In the genomic region with DNA sequence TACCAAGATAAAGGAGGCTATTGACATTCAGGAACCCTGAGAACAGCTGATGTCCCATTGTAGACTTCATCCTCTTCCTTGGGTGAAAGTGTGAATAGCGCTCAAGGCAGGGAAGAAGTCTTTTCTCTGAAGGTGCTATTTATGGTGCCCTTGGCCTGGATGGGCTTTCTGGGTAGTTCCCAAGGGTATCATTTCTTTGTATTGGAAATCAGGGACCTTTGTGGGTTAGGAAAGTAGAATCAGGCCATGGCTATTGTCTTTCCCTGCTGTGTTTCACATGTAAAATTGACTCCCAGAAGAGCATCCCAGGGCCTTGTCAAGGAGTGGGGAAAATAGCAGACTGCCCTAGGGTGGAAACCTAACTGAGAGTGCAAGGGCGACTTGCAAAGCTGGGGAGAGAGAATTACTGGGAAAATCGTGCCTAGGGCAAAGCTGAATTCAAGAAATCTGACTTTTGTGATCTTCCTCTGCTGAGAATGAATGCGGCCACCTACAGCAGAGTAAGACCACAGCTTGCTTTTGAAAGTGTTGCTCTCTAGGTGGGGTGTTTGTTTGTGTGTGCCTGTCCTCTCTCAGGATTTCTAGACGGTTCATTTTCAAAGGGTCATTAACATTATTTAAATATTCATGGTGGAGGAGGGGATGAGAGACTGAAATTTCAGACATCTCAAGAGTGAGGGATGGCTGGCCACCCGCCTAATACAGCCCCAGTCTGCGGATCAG, we compare ENCODE assay signal across 1 cellular context.
TF ChIP-seq lines count a peak whose summit lies in the region.

No MANE protein-coding gene starts in this region.

TF ChIP-seq in HCT116, 20 proteins besides CTCF, POLR2A, EP300 and RAD21 (continued from another document):
- TF ChIP-seq, protein P1, sequence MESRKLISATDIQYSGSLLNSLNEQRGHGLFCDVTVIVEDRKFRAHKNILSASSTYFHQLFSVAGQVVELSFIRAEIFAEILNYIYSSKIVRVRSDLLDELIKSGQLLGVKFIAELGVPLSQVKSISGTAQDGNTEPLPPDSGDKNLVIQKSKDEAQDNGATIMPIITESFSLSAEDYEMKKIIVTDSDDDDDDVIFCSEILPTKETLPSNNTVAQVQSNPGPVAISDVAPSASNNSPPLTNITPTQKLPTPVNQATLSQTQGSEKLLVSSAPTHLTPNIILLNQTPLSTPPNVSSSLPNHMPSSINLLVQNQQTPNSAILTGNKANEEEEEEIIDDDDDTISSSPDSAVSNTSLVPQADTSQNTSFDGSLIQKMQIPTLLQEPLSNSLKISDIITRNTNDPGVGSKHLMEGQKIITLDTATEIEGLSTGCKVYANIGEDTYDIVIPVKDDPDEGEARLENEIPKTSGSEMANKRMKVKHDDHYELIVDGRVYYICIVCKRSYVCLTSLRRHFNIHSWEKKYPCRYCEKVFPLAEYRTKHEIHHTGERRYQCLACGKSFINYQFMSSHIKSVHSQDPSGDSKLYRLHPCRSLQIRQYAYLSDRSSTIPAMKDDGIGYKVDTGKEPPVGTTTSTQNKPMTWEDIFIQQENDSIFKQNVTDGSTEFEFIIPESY (IDR thresholded peaks at IDR 0.05; ENCODE audit: extremely low read depth, insufficient replicate concordance, low read length), result no peak
- TF ChIP-seq ZFX (IDR thresholded peaks at IDR 0.05) (no peak), EZH2phosphoT487 (IDR thresholded peaks at IDR 0.05; ENCODE audit: borderline replicate concordance) (no peak), CEBPB (IDR thresholded peaks at IDR 0.05; ENCODE audit: low read depth) (no peak), ZNF274 (IDR thresholded peaks at IDR 0.05; ENCODE audit: low read depth, low read length) (no peak), EZH2 (IDR thresholded peaks at IDR 0.05) (no peak), YY1 (IDR thresholded peaks at IDR 0.05; ENCODE audit: extremely low read depth, insufficient replicate concordance, low read depth, low read length) (no peak)
- TF ChIP-seq, protein P2, sequence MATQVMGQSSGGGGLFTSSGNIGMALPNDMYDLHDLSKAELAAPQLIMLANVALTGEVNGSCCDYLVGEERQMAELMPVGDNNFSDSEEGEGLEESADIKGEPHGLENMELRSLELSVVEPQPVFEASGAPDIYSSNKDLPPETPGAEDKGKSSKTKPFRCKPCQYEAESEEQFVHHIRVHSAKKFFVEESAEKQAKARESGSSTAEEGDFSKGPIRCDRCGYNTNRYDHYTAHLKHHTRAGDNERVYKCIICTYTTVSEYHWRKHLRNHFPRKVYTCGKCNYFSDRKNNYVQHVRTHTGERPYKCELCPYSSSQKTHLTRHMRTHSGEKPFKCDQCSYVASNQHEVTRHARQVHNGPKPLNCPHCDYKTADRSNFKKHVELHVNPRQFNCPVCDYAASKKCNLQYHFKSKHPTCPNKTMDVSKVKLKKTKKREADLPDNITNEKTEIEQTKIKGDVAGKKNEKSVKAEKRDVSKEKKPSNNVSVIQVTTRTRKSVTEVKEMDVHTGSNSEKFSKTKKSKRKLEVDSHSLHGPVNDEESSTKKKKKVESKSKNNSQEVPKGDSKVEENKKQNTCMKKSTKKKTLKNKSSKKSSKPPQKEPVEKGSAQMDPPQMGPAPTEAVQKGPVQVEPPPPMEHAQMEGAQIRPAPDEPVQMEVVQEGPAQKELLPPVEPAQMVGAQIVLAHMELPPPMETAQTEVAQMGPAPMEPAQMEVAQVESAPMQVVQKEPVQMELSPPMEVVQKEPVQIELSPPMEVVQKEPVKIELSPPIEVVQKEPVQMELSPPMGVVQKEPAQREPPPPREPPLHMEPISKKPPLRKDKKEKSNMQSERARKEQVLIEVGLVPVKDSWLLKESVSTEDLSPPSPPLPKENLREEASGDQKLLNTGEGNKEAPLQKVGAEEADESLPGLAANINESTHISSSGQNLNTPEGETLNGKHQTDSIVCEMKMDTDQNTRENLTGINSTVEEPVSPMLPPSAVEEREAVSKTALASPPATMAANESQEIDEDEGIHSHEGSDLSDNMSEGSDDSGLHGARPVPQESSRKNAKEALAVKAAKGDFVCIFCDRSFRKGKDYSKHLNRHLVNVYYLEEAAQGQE (IDR thresholded peaks at IDR 0.05; ENCODE audit: low read depth), result no peak
- TF ChIP-seq, protein P3, sequence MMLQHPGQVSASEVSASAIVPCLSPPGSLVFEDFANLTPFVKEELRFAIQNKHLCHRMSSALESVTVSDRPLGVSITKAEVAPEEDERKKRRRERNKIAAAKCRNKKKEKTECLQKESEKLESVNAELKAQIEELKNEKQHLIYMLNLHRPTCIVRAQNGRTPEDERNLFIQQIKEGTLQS (IDR thresholded peaks at IDR 0.05), result no peak
